1 cellular context compared by ENCODE assay signal in the genomic region with DNA sequence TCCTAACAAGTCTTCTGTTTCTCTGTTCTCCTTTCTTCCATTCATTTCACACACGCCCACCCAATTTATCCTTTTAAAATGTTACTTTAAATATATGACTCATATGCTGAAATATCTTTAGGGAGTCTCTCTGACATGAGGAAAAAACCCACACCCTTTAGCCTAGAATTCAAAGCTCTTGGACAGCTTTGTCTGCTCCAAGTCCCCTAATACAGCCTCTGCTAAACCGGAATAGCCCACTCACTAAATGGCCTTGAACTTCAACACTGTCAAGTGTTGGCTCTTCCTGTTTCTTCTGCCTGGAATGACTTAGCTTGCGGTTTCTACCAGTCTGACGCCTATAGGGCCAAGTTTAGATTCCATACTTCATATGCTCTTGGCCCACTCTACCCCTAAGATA.
TF ChIP-seq lines count a peak whose summit lies in the region.

No MANE protein-coding gene starts in this region.

TF ChIP-seq in HCT116, 20 proteins besides CTCF, POLR2A, EP300 and RAD21 (continued from another document):
- TF ChIP-seq, protein P1, sequence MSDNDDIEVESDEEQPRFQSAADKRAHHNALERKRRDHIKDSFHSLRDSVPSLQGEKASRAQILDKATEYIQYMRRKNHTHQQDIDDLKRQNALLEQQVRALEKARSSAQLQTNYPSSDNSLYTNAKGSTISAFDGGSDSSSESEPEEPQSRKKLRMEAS (IDR thresholded peaks at IDR 0.05): no peak
- TF ChIP-seq SRF (IDR thresholded peaks at IDR 0.05; ENCODE audit: low read depth): no peak
- TF ChIP-seq, protein P2, sequence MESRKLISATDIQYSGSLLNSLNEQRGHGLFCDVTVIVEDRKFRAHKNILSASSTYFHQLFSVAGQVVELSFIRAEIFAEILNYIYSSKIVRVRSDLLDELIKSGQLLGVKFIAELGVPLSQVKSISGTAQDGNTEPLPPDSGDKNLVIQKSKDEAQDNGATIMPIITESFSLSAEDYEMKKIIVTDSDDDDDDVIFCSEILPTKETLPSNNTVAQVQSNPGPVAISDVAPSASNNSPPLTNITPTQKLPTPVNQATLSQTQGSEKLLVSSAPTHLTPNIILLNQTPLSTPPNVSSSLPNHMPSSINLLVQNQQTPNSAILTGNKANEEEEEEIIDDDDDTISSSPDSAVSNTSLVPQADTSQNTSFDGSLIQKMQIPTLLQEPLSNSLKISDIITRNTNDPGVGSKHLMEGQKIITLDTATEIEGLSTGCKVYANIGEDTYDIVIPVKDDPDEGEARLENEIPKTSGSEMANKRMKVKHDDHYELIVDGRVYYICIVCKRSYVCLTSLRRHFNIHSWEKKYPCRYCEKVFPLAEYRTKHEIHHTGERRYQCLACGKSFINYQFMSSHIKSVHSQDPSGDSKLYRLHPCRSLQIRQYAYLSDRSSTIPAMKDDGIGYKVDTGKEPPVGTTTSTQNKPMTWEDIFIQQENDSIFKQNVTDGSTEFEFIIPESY (IDR thresholded peaks at IDR 0.05; ENCODE audit: extremely low read depth, insufficient replicate concordance, low read length): no peak
- TF ChIP-seq ZNF274 (IDR thresholded peaks at IDR 0.05; ENCODE audit: low read depth, low read length): no peak
- no peak for TF ChIP-seq SIN3A (IDR thresholded peaks at IDR 0.05; ENCODE audit: low read depth)
- TF ChIP-seq YY1 (IDR thresholded peaks at IDR 0.05; ENCODE audit: extremely low read depth, insufficient replicate concordance, low read depth, low read length): no peak
- TF ChIP-seq SP1 (IDR thresholded peaks at IDR 0.05; ENCODE audit: low read depth): no peak
- no peak for TF ChIP-seq FOSL1 (IDR thresholded peaks at IDR 0.05; ENCODE audit: low read depth)
